ENCODE assay signal across 20 cellular contexts in the genomic region with DNA sequence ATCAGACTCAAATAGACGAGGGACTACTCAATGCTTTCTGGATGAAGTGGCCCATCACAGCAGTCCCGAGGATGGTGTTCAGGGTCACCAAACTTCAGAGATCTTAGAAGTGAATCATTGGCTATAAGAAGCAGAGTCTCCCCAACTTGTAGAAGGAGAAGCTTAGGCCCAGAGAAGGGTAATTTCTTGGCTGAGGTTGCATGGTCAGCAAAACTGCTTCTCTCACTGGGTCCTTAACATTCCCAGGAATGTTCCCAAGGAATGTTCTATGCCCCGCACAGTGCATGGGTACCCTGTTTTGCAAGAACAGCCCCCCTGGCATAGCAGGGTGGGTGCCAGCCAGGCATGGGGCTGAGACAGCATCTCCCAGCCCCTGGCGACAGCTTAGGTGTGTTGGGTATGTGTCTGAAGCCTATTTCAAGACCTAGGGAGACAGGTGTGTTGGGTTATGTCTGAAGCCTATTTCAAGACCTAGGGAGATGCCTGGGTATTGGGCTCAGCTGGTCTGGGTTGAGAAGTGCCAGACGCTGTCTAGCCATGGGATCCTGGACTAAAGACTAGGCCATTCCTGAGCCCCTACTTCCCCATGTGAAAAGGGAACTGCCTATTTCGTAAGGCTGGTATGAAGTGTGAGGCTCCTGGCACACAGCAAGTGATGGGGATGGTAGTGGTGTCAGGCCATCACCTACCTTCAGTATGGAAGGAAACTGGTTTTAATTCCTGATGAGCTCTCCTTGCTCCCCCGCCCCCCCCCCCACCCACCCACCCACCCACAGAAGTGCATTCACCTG. TPM values are rescaled to one million over a fixed set of nuclear protein-coding genes. Genes with fewer than 3 reads are reported as not detected.
"Had no signal": no experiment of that assay in that cellular context is flagged by ENCODE, and none has a peak within 500 bp of the region (broad histone marks: within the 10 kb centered on the region; RNA-seq: fewer than 3 reads in every experiment).

No MANE protein-coding gene starts in this region.

- ATAC-seq: activated T-helper 17 cell treated with anti-CD3 and anti-CD28 coated beads, Interleukin-2, amount 50 U/mL, for 72 hours; foreskin keratinocyte; sciatic nerve; T-helper 17 cell had no signal

- DNase-seq: activated B cell treated with CpG ODN at 0.5 μM for 24 hours; activated CD4-positive, alpha-beta T cell treated with anti-CD3 and anti-CD28 coated beads, Interleukin-2, amount 10 ng/mL, durations not matched to agents 7 days and 5 days; activated naive CD4-positive, alpha-beta T cell treated with Interleukin-2 at 50 U/mL for 16 hours; aorta; cerebellar nuclear complex; effector CD8-positive, alpha-beta T cell; foreskin keratinocyte; head of caudate nucleus; kidney glomerular epithelial cell; T-helper 17 cell had no signal

- H3K4me1 Mint-ChIP-seq: activated B cell treated with CpG ODN at 0.5 μM for 24 hours, nephron had no signal

- H3K27me3 ChIP-seq: foreskin keratinocyte had no signal

- H3K9me3 Mint-ChIP-seq: activated B cell treated with CpG ODN at 0.5 μM for 24 hours; activated CD4-positive, alpha-beta T cell treated with anti-CD3 and anti-CD28 coated beads, Interleukin-2, amount 10 ng/mL, durations not matched to agents 7 days and 5 days; activated T-helper 17 cell treated with anti-CD3 and anti-CD28 coated beads, Interleukin-2, amount 50 U/mL, for 72 hours; nephron; stimulated activated naive CD8-positive, alpha-beta T cell treated with anti-CD3 and anti-CD28 coated beads, Interleukin-15, Interleukin-2, amounts not matched to agents 100 ng/mL and 50 ng/mL, for 24 hours; type B pancreatic cell had no signal

- H3K27ac ChIP-seq: foreskin keratinocyte had no signal

- H3K27ac Mint-ChIP-seq: activated B cell treated with CpG ODN at 0.5 μM for 24 hours; activated CD4-positive, alpha-beta T cell treated with anti-CD3 and anti-CD28 coated beads, Interleukin-2, amount 10 ng/mL, durations not matched to agents 7 days and 5 days; activated T-helper 17 cell treated with anti-CD3 and anti-CD28 coated beads, Interleukin-2, amount 50 U/mL, for 72 hours; nephron; stimulated activated naive CD8-positive, alpha-beta T cell treated with anti-CD3 and anti-CD28 coated beads, Interleukin-15, Interleukin-2, amounts not matched to agents 100 ng/mL and 50 ng/mL, for 24 hours; T-helper 17 cell; type B pancreatic cell had no signal

- H3K36me3 Mint-ChIP-seq: type B pancreatic cell had no signal

- H3K27me3 Mint-ChIP-seq: activated CD4-positive, alpha-beta T cell treated with anti-CD3 and anti-CD28 coated beads, Interleukin-2, amount 10 ng/mL, durations not matched to agents 7 days and 5 days; activated T-helper 17 cell treated with anti-CD3 and anti-CD28 coated beads, Interleukin-2, amount 50 U/mL, for 72 hours; stimulated activated naive CD8-positive, alpha-beta T cell treated with anti-CD3 and anti-CD28 coated beads, Interleukin-15, Interleukin-2, amounts not matched to agents 100 ng/mL and 50 ng/mL, for 24 hours had no signal

- H3K4me3 Mint-ChIP-seq: activated B cell treated with CpG ODN at 0.5 μM for 24 hours; activated CD4-positive, alpha-beta T cell treated with anti-CD3 and anti-CD28 coated beads, Interleukin-2, amount 10 ng/mL, durations not matched to agents 7 days and 5 days; activated T-helper 17 cell treated with anti-CD3 and anti-CD28 coated beads, Interleukin-2, amount 50 U/mL, for 72 hours; nephron; stimulated activated naive CD8-positive, alpha-beta T cell treated with anti-CD3 and anti-CD28 coated beads, Interleukin-15, Interleukin-2, amounts not matched to agents 100 ng/mL and 50 ng/mL, for 24 hours; T-helper 17 cell; type B pancreatic cell had no signal

RNA-seq across cellular contexts. Expression of a gene that starts 26.1 kb away (rescaled TPM):
- total RNA-seq: activated B cell treated with CpG ODN at 0.5 μM for 24 hours; activated T-helper 17 cell treated with anti-CD3 and anti-CD28 coated beads, Interleukin-2, amount 50 U/mL, for 72 hours; aorta; endothelial cell of umbilical vein; foreskin keratinocyte; liver; mesenteric fat pad; osteocyte; sciatic nerve; temporal lobe had no signal
- polyA plus RNA-seq: aorta, endothelial cell of umbilical vein, foreskin keratinocyte, liver had no signal
